In the genomic region with DNA sequence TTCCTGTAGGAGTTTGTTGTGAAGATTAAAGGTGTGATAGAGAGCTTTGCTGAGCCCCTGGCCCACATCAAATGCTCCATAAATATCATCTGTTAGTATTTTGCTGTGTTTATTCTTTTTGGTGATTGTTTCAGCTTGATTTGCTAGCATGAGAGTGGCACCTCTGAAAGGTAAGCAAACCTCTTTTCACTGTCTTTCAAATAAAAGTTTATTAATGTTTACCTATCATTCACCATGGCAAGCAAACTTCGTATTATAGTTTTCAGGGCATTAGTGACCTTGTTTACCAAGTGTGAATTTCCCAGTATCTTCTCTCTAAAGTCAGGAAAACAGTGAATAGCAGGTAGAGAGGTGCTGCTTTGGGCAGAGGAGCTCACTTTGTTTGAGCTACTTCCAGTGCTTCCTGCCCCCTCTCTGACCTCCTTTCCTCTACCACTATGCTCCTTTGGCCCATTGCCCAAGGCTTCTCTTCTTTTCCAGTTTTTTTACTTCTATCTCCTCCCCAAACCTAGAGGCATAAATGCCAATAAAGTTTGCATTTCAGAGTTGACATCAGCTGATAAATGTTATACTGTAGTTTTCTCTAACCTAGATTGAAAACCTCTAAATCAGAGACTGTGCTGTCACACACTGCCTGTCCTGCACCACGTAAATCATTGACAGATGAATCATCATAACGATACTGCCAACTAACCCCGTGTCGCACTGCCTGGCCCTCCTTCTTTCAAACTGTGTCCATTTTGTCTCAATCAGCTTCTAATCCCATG, we compare ENCODE assay signal across 9 cellular contexts.
A peak's percentile ranks its signal among the peaks of the same experiment; 100 is the strongest.
DNase-seq lines count a peak whose midpoint lies in the region; ATAC-seq and TF ChIP-seq lines count a peak whose summit lies in the region.
"Had no signal": no experiment of that assay in that cellular context is flagged by ENCODE, and none has a peak within 500 bp of the region (broad histone marks: within the 10 kb centered on the region; RNA-seq: fewer than 3 reads in every experiment).

No MANE protein-coding gene starts in this region.

- H2BK120ac ChIP-seq in mesendoderm (ENCODE audit: low read depth, low read length) = no peak overlapping the region

- peaks cover 5 to 7% of the 10 kb centered on the region in 2 donors for H3K9me3 Mint-ChIP-seq in stimulated activated naive CD8-positive, alpha-beta T cell treated with anti-CD3 and anti-CD28 coated beads, Interleukin-15, amount 100 ng/mL, for 72 hours

- H3K4me2 ChIP-seq in parathyroid adenoma (ENCODE audit: low read length) = no peak overlapping the region
- H3K4me2 ChIP-seq in mesendoderm (ENCODE audit: low read length) = no peak overlapping the region

- H3K79me1 ChIP-seq in mesendoderm (ENCODE audit: low read length) = no peaks in the 10 kb centered on the region

- H3K27me3 Mint-ChIP-seq in stimulated activated naive CD8-positive, alpha-beta T cell treated with anti-CD3 and anti-CD28 coated beads, Interleukin-15, amount 100 ng/mL, for 72 hours = no peaks in the 10 kb centered on the region

- DNase-seq in RKO (ENCODE audit: low spot score) (peak; percentile 37), mesendoderm (no peak)
- DNase-seq in stimulated activated naive CD8-positive, alpha-beta T cell treated with anti-CD3 and anti-CD28 coated beads, Interleukin-15, amount 100 ng/mL, for 72 hours = no peak
- DNase-seq: psoas muscle had no signal

- no peaks in the 10 kb centered on the region for H3K4me1 Mint-ChIP-seq in stimulated activated naive CD8-positive, alpha-beta T cell treated with anti-CD3 and anti-CD28 coated beads, Interleukin-15, amount 100 ng/mL, for 72 hours

- no CpG with 5 or more reads among the region's 5 CpGs for WGBS in mesendoderm (ENCODE audit: extremely low coverage, insufficient coverage, low lambda C conversion rate)

- no peak overlapping the region for H2BK15ac ChIP-seq in mesendoderm (replicated peaks; ENCODE audit: low read depth)

- H3K4me3 Mint-ChIP-seq in stimulated activated naive CD8-positive, alpha-beta T cell treated with anti-CD3 and anti-CD28 coated beads, Interleukin-15, amount 100 ng/mL, for 72 hours = no peak overlapping the region

- no peaks in the 10 kb centered on the region for H3K27me3 ChIP-seq in parathyroid adenoma (ENCODE audit: control insufficient read depth, insufficient read depth, low read length)
- no peaks in the 10 kb centered on the region for H3K27me3 ChIP-seq in mesendoderm (ENCODE audit: insufficient read depth, low read length, poor library complexity)

- no peak overlapping the region for H3K4me3 ChIP-seq in parathyroid adenoma (ENCODE audit: low read depth, low read length)
- H3K4me3 ChIP-seq in mesendoderm (ENCODE audit: low read length) = no peak overlapping the region
- H3K4me3 ChIP-seq: psoas muscle had no signal

- no peak overlapping the region for H4K8ac ChIP-seq in mesendoderm (ENCODE audit: low read depth, low read length)

- H3K27ac ChIP-seq in parathyroid adenoma (no peak overlapping the region), mesendoderm (ENCODE audit: low read depth, low read length) (no peak overlapping the region)
- H3K27ac ChIP-seq: psoas muscle had no signal

- peak; percentile 98 for ATAC-seq in GM19023 (IDR thresholded peaks at IDR 0.05; ENCODE audit: unreplicated experiment)
- ATAC-seq in HG02840 (IDR thresholded peaks at IDR 0.05; ENCODE audit: low FRiP score, unreplicated experiment) = peak; percentile 97
- no peak for ATAC-seq in stimulated activated naive CD8-positive, alpha-beta T cell treated with anti-CD3 and anti-CD28 coated beads, Interleukin-15, amount 100 ng/mL, for 72 hours
- no peak for ATAC-seq in esophagus mucosa
- ATAC-seq in GM21526 (IDR thresholded peaks at IDR 0.05; ENCODE audit: low FRiP score, unreplicated experiment) = no peak

- H3K9me3 ChIP-seq in parathyroid adenoma (ENCODE audit: control insufficient read depth, low read length) = no peaks in the 10 kb centered on the region
- H3K9me3 ChIP-seq: psoas muscle had no signal

- H3K4ac ChIP-seq in mesendoderm (ENCODE audit: low read depth, low read length) = no peak overlapping the region

- no peaks in the 10 kb centered on the region for H3K36me3 ChIP-seq in parathyroid adenoma (ENCODE audit: control insufficient read depth, insufficient read depth, low read length)
- no peaks in the 10 kb centered on the region for H3K36me3 ChIP-seq in mesendoderm (ENCODE audit: control insufficient read depth, insufficient read depth, low read length)

- TF ChIP-seq CTCF in parathyroid adenoma (IDR thresholded peaks at IDR 0.05) = no peak

- H2AFZ ChIP-seq in parathyroid adenoma = peak overlapping the region; percentile 40

- H3K18ac ChIP-seq in mesendoderm (ENCODE audit: low read length) = no peak overlapping the region

- no peak overlapping the region for H2AK5ac ChIP-seq in mesendoderm (ENCODE audit: low read length)

- no peak overlapping the region for H2BK5ac ChIP-seq in mesendoderm (ENCODE audit: low read length)

- H3K27ac Mint-ChIP-seq in stimulated activated naive CD8-positive, alpha-beta T cell treated with anti-CD3 and anti-CD28 coated beads, Interleukin-15, amount 100 ng/mL, for 72 hours = no peak overlapping the region

- H3K4me1 ChIP-seq in parathyroid adenoma (peaks cover 7% of the 10 kb centered on the region), mesendoderm (ENCODE audit: control insufficient read depth, low read depth, low read length) (no peaks in the 10 kb centered on the region)
- H3K4me1 ChIP-seq: psoas muscle had no signal

- H3K79me2 ChIP-seq in parathyroid adenoma (no peaks in the 10 kb centered on the region), mesendoderm (ENCODE audit: control insufficient read depth, insufficient read depth, low read length) (no peaks in the 10 kb centered on the region)

- H4K5ac ChIP-seq in mesendoderm (ENCODE audit: low read length) = no peak overlapping the region

- no peak overlapping the region for H3K9ac ChIP-seq in parathyroid adenoma
- no peak overlapping the region for H3K9ac ChIP-seq in mesendoderm (ENCODE audit: low read length)

- H3K23ac ChIP-seq in mesendoderm (ENCODE audit: low read length) = no peak overlapping the region

- no peak overlapping the region for H3K56ac ChIP-seq in mesendoderm (ENCODE audit: low read length)

Comparison
In these comparisons a context has a peak if more than half of its experiments do, and no peak if none do; other contexts are left out.
1. ATAC-seq: peak in GM19023 (single experiment) and HG02840 (single experiment); none in stimulated activated naive CD8-positive, alpha-beta T cell treated with anti-CD3 and anti-CD28 coated beads, Interleukin-15, amount 100 ng/mL, for 72 hours (single experiment), esophagus mucosa (single experiment) and GM21526 (single experiment).